Comparison of ENCODE assay signal across 8 cellular contexts in genomic region chr19:51339687-51340656, GRCh38. TPM values are rescaled to one million over a fixed set of nuclear protein-coding genes. Genes with fewer than 3 reads are reported as not detected.
A peak's percentile ranks its signal among the peaks of the same experiment; 100 is the strongest.
DNase-seq lines count a peak whose midpoint lies in the region; ATAC-seq, FAIRE-seq and TF ChIP-seq lines count a peak whose summit lies in the region.

No MANE protein-coding gene starts in this region.

- H3K27ac ChIP-seq in astrocyte (ENCODE audit: low read depth, low read length), result no peak overlapping the region
- peak overlapping the region; percentile 64 for H3K27ac ChIP-seq in rectal smooth muscle tissue (ENCODE audit: low read depth, low read length)
- H3K27ac ChIP-seq in uterus, result peak overlapping the region; percentile 44 to 84

- peak overlapping the region; percentile 54 for H3K4me3 ChIP-seq in astrocyte (ENCODE audit: insufficient read depth, low read depth, low read length)
- peak overlapping the region; percentile 86 for H3K4me3 ChIP-seq in rectal smooth muscle tissue (ENCODE audit: low read length)
- H3K4me3 ChIP-seq in uterus, result peak overlapping the region; percentile 61 to 67

- peaks cover 3% of the 10 kb centered on the region for H3K4me1 ChIP-seq in astrocyte (ENCODE audit: insufficient read depth, low read length)
- peaks cover 3% of the 10 kb centered on the region for H3K4me1 ChIP-seq in rectal smooth muscle tissue (ENCODE audit: control insufficient read depth, insufficient read depth, low read length)
- H3K4me1 ChIP-seq in uterus, result no peaks in the 10 kb centered on the region

- H3K9ac ChIP-seq in astrocyte (ENCODE audit: low read length) (peak overlapping the region; percentile 57), rectal smooth muscle tissue (ENCODE audit: low read length) (no peak overlapping the region)

- H3K4me2 ChIP-seq in astrocyte (ENCODE audit: low read length), result peak overlapping the region; percentile 83

- H3K36me3 ChIP-seq in astrocyte (ENCODE audit: insufficient read depth, low read length) (no peaks in the 10 kb centered on the region), rectal smooth muscle tissue (ENCODE audit: control insufficient read depth, insufficient read depth, low read length) (no peaks in the 10 kb centered on the region), uterus (no peaks in the 10 kb centered on the region)

- H3K27me3 ChIP-seq in astrocyte (ENCODE audit: insufficient read depth, low read length) (no peaks in the 10 kb centered on the region), rectal smooth muscle tissue (ENCODE audit: control insufficient read depth, insufficient read depth, low read length) (no peaks in the 10 kb centered on the region), uterus (no peaks in the 10 kb centered on the region)

- H3K4me1 Mint-ChIP-seq in astrocyte (ENCODE audit: low read depth, unreplicated experiment), result no peaks in the 10 kb centered on the region

- no peak for FAIRE-seq in astrocyte (lab: Jason Lieb, UNC)

- H4K20me1 ChIP-seq in astrocyte (ENCODE audit: insufficient read depth, low read length), result no peaks in the 10 kb centered on the region

- peak; percentile 83 to 86 for TF ChIP-seq POLR2A in uterus (IDR thresholded peaks at IDR 0.05)

- peak; percentile 89 for DNase-seq in DMS153 (lab: John Stamatoyannopoulos, UW)
- peak; percentile 91 to 93 for DNase-seq in Kasumi-1 (lab: John Stamatoyannopoulos, UW)
- peak; percentile 86 for DNase-seq in T-helper 22 cell (ENCODE audit: low read depth)
- DNase-seq in astrocyte (ENCODE audit: low read depth), result peak; percentile 86
- peak; percentile 98 for DNase-seq in hepatic stellate cell (ENCODE audit: low spot score)
- peak; percentile 99 to 100 for DNase-seq in uterus

- H3K27ac Mint-ChIP-seq in astrocyte (ENCODE audit: unreplicated experiment), result peak overlapping the region; percentile 78

- TF ChIP-seq CTCF in astrocyte (IDR thresholded peaks at IDR 0.05; ENCODE audit: insufficient read depth, low read depth, low read length), result no peak
- TF ChIP-seq CTCF in uterus (IDR thresholded peaks at IDR 0.05), result peak in 3 of 4 experiments; percentile 40 to 78 (median 59)

- H3K4me3 Mint-ChIP-seq in astrocyte (ENCODE audit: unreplicated experiment), result peak overlapping the region; percentile 94

- H3K79me2 ChIP-seq in astrocyte (ENCODE audit: insufficient read depth, low read length), result no peaks in the 10 kb centered on the region

- H3K9me3 ChIP-seq in astrocyte (ENCODE audit: insufficient read depth, low read depth, low read length) (no peaks in the 10 kb centered on the region), uterus (no peaks in the 10 kb centered on the region)

- ATAC-seq in GM21576 (IDR thresholded peaks at IDR 0.05; ENCODE audit: unreplicated experiment), result peak; percentile 49

- H2AFZ ChIP-seq in astrocyte (ENCODE audit: low read depth, low read length), result peak overlapping the region; percentile 80

- intact Hi-C loops in uterus (cut with DNase I; ENCODE audit: low total_unique reads), result no loop called here

- H3K36me3 Mint-ChIP-seq in astrocyte (ENCODE audit: low read depth, unreplicated experiment), result peaks cover 8% of the 10 kb centered on the region

- H3K27me3 Mint-ChIP-seq in astrocyte (ENCODE audit: low read depth, unreplicated experiment), result peaks cover 17% of the 10 kb centered on the region

- no peaks in the 10 kb centered on the region for H3K9me3 Mint-ChIP-seq in astrocyte (ENCODE audit: unreplicated experiment)

RNA-seq across cellular contexts. Expression of gene VSIG10L, which starts 2.0 kb away (rescaled TPM):
- total RNA-seq in astrocyte (4.2 and 4.7 TPM in 2 replicates), uterus (1 to 10 TPM in 3 of 4 donors, under 1 TPM in 1; 0.26 to 3.6 (median 1.7) TPM)

RNA-seq across cellular contexts. Expression of gene ETFB, which starts 26.2 kb away (rescaled TPM):
- total RNA-seq in astrocyte (64.3 and 72.5 TPM in 2 replicates), uterus (10 to 100 TPM; 18.8 to 56.6 (median 32.8) TPM)

RNA-seq across cellular contexts. Expression of gene IGLON5, which starts 28.5 kb away (rescaled TPM):
- total RNA-seq in astrocyte (5.4 and 6.6 TPM in 2 replicates), uterus (under 1 TPM in 1 of 4 donors, not detected in 3; 0.28 TPM)

RNA-seq across cellular contexts. Expression of gene CLDND2, which starts 28.8 kb away (rescaled TPM):
- total RNA-seq in astrocyte (0.84 and 1.4 TPM in 2 replicates), uterus (1 to 10 TPM in 1 of 4 donors, not detected in 3; 1.2 TPM)

RNA-seq across cellular contexts. Expression of gene NKG7, which starts 32.5 kb away (rescaled TPM):
- total RNA-seq in astrocyte, result not detected in 2 replicates
- 1 to 10 TPM in 3 of 4 donors, not detected in 1; 1.0 to 3.6 (median 2.9) TPM for total RNA-seq in uterus
